ENCODE assay signal across 14 cellular contexts in genomic region chr6:42113929-42114636, GRCh38. TPM values are rescaled to one million over a fixed set of nuclear protein-coding genes. Genes with fewer than 3 reads are reported as not detected.
DNase-seq lines count a peak whose midpoint lies in the region; ATAC-seq, FAIRE-seq and TF ChIP-seq lines count a peak whose summit lies in the region.
"Had no signal": no experiment of that assay in that cellular context is flagged by ENCODE, and none has a peak within 500 bp of the region (broad histone marks: within the 10 kb centered on the region; RNA-seq: fewer than 3 reads in every experiment).

No MANE protein-coding gene starts in this region.

- peak overlapping the region; percentile 61 to 70 for H3K9ac ChIP-seq in mucosa of rectum (ENCODE audit: low read depth in 1 of 2, low read length in 2 of 2)

- H3K4me3 Mint-ChIP-seq in activated T-cell treated with anti-CD3 and anti-CD28 coated beads, Interleukin-2, amount 50 U/mL, for 24 hours = no peak overlapping the region
- H3K4me3 Mint-ChIP-seq: activated naive CD8-positive, alpha-beta T cell treated with anti-CD3 and anti-CD28 coated beads, Interleukin-2, amount 50 U/mL, for 24 hours had no signal

- no peak overlapping the region for H3K4me3 ChIP-seq in bronchial epithelial cell (ENCODE audit: low read depth, low read length)
- H3K4me3 ChIP-seq in mucosa of rectum (ENCODE audit: low read length in 2 of 2) = peak overlapping the region; percentile 44 to 53
- H3K4me3 ChIP-seq: upper lobe of right lung had no signal

- ATAC-seq in HG03159 (IDR thresholded peaks at IDR 0.05; ENCODE audit: unreplicated experiment) = no peak
- ATAC-seq: activated naive CD8-positive, alpha-beta T cell treated with anti-CD3 and anti-CD28 coated beads, Interleukin-2, amount 50 U/mL, for 24 hours; upper lobe of right lung had no signal

- H3K27me3 ChIP-seq in bronchial epithelial cell (ENCODE audit: control insufficient read depth, insufficient read depth, low read length) = no peaks in the 10 kb centered on the region
- no peaks in the 10 kb centered on the region for H3K27me3 ChIP-seq in mucosa of rectum (ENCODE audit: control insufficient read depth in 2 of 2, insufficient read depth in 2 of 2, low read length in 2 of 2)
- H3K27me3 ChIP-seq: upper lobe of right lung had no signal

- no peak overlapping the region for H3K27ac Mint-ChIP-seq in activated T-cell treated with anti-CD3 and anti-CD28 coated beads, Interleukin-2, amount 50 U/mL, for 24 hours
- H3K27ac Mint-ChIP-seq: activated naive CD8-positive, alpha-beta T cell treated with anti-CD3 and anti-CD28 coated beads, Interleukin-2, amount 50 U/mL, for 24 hours had no signal

- peaks cover 23 to 40% of the 10 kb centered on the region in 2 donors for H3K4me1 ChIP-seq in mucosa of rectum (ENCODE audit: control insufficient read depth in 2 of 2, insufficient read depth in 2 of 2, low read length in 2 of 2)

- H3K4me1 Mint-ChIP-seq in activated T-cell treated with anti-CD3 and anti-CD28 coated beads, Interleukin-2, amount 50 U/mL, for 24 hours (ENCODE audit: low read depth) = peaks cover 2% of the 10 kb centered on the region
- H3K4me1 Mint-ChIP-seq: activated naive CD8-positive, alpha-beta T cell treated with anti-CD3 and anti-CD28 coated beads, Interleukin-2, amount 50 U/mL, for 24 hours had no signal

- no peak for TF ChIP-seq CTCF in bronchial epithelial cell (IDR thresholded peaks at IDR 0.05; ENCODE audit: insufficient read depth, low read length, severe bottlenecking)

- no peak for FAIRE-seq in bronchial epithelial cell (lab: Jason Lieb, UNC)

- no peaks in the 10 kb centered on the region for H3K9me3 ChIP-seq in mucosa of rectum (ENCODE audit: control insufficient read depth in 2 of 2, low read length in 2 of 2)
- H3K9me3 ChIP-seq: upper lobe of right lung had no signal

- H3K36me3 ChIP-seq in bronchial epithelial cell (ENCODE audit: control insufficient read depth, insufficient read depth, low read length) (peaks cover 13% of the 10 kb centered on the region), mucosa of rectum (ENCODE audit: control insufficient read depth in 2 of 2, insufficient read depth in 2 of 2, low read length in 2 of 2) (peaks cover 0 to 5% of the 10 kb centered on the region in 2 donors)
- H3K36me3 ChIP-seq: upper lobe of right lung had no signal

- H3K9me3 Mint-ChIP-seq in activated T-cell treated with anti-CD3 and anti-CD28 coated beads, Interleukin-2, amount 50 U/mL, for 24 hours = no peaks in the 10 kb centered on the region
- H3K9me3 Mint-ChIP-seq: activated naive CD8-positive, alpha-beta T cell treated with anti-CD3 and anti-CD28 coated beads, Interleukin-2, amount 50 U/mL, for 24 hours had no signal

- peak overlapping the region; percentile 90 to 96 for H3K27ac ChIP-seq in mucosa of rectum (ENCODE audit: low read depth in 2 of 2, low read length in 2 of 2)
- H3K27ac ChIP-seq: upper lobe of right lung had no signal

- DNase-seq in Daoy (ENCODE audit: low read depth) (peak; percentile 71), M059J (ENCODE audit: low read depth) (peak; percentile 98), bronchial epithelial cell (ENCODE audit: low read depth) (peak; percentile 33), T-helper 2 cell (no peak), iPS-NIHi11 (ENCODE audit: low spot score) (no peak)
- DNase-seq in activated T-cell treated with anti-CD3 and anti-CD28 coated beads, Interleukin-2, amount 50 U/mL, for 24 hours = no peak
- DNase-seq: activated naive CD8-positive, alpha-beta T cell treated with anti-CD3 and anti-CD28 coated beads, Interleukin-2, amount 50 U/mL, for 24 hours; activated T-cell treated with anti-CD3 and anti-CD28 coated beads for 4 hours; DMS 273 treated with DMSO at 0.1 percent for 48 hours; NCI-H2029; upper lobe of right lung had no signal

- H3K27me3 Mint-ChIP-seq in activated T-cell treated with anti-CD3 and anti-CD28 coated beads, Interleukin-2, amount 50 U/mL, for 24 hours = peaks cover 3% of the 10 kb centered on the region

- no peaks in the 10 kb centered on the region for H3K36me3 Mint-ChIP-seq in activated T-cell treated with anti-CD3 and anti-CD28 coated beads, Interleukin-2, amount 50 U/mL, for 24 hours (ENCODE audit: low read depth)

RNA-seq across cellular contexts. Expression of gene C6orf132, which starts 28.3 kb away (rescaled TPM):
- not detected in 2 replicates for total RNA-seq in Daoy (2014; rRNA removed; shearing (Covaris generic))
- total RNA-seq in M059J (2014; rRNA removed; shearing (Covaris generic)) = 0.30 and 2.2 TPM in 2 replicates
- total RNA-seq in bronchial epithelial cell = 11.3 and 46.1 TPM in 2 replicates

RNA-seq across cellular contexts. Expression of gene GUCA1A, which starts 59.1 kb away (rescaled TPM):
- total RNA-seq in Daoy (2014; rRNA removed; shearing (Covaris generic)) = not detected in 2 replicates
- total RNA-seq in M059J (2014; rRNA removed; shearing (Covaris generic)) = not detected in 2 replicates
- total RNA-seq in bronchial epithelial cell = not detected in 2 replicates
- total RNA-seq: chondrocyte, upper lobe of right lung had no signal

Comparison
In these comparisons a context has a peak if more than half of its experiments do, and no peak if none do; other contexts are left out.
1. DNase-seq: peak in Daoy (single experiment), M059J (single experiment) and bronchial epithelial cell (single experiment); none in T-helper 2 cell (0 of 5), activated T-cell treated with anti-CD3 and anti-CD28 coated beads, Interleukin-2, amount 50 U/mL, for 24 hours (single experiment) and iPS-NIHi11 (single experiment).